Comparison of ENCODE assay signal across 16 cellular contexts in the genomic region with DNA sequence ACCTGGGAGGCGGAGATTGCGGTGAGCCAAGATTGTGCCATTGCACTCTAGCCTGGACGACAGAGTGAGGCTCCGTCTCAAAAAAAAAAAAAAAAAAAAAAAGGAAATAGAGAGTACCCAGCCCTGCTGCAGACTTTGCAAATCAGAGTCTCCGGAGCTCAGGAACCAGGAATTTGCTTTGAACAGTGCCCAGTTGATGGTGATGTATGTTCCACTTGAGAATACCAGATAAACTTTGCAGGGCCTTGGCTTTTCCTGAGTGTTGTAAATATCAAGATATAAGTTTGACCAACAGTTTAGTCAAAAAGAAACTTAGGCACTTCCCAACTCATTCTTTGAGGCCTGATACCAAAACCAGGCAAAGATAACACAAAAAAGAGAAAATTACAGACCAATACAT. TPM values are rescaled to one million over a fixed set of nuclear protein-coding genes. Genes with fewer than 3 reads are reported as not detected.
DNase-seq lines count a peak whose midpoint lies in the region; ATAC-seq and TF ChIP-seq lines count a peak whose summit lies in the region.
"Had no signal": no experiment of that assay in that cellular context is flagged by ENCODE, and none has a peak within 500 bp of the region (broad histone marks: within the 10 kb centered on the region; RNA-seq: fewer than 3 reads in every experiment).

No MANE protein-coding gene starts in this region.

- H3K9me3 Mint-ChIP-seq in dendritic cell treated with granulocyte-macrophage colony-stimulating factor and Interleukin-4, amounts not matched to agents 40 ng/mL and 50 ng/mL, for 4 days, result no peaks in the 10 kb centered on the region

- no peak for ATAC-seq in right cardiac atrium
- ATAC-seq in sciatic nerve, result no peak
- ATAC-seq: HepG2 had no signal

- TF ChIP-seq CTCF in left ventricle myocardium inferior (IDR thresholded peaks at IDR 0.05; ENCODE audit: borderline replicate concordance), result no peak

- peak overlapping the region; percentile 60 for H3K27ac Mint-ChIP-seq in dendritic cell treated with granulocyte-macrophage colony-stimulating factor and Interleukin-4, amounts not matched to agents 40 ng/mL and 50 ng/mL, for 4 days

- no peaks in the 10 kb centered on the region for H3K36me3 ChIP-seq in left ventricle myocardium inferior
- H3K36me3 ChIP-seq: BLaER1, HAP-1 had no signal

- H3K36me3 Mint-ChIP-seq in dendritic cell treated with granulocyte-macrophage colony-stimulating factor and Interleukin-4, amounts not matched to agents 40 ng/mL and 50 ng/mL, for 4 days (ENCODE audit: low read depth), result no peaks in the 10 kb centered on the region
- H3K36me3 Mint-ChIP-seq: CD14-positive monocyte; CD4-positive, alpha-beta memory T cell had no signal

- WGBS in right cardiac atrium, result 67% methylated on average over 5 of the region's 5 CpGs

- peaks cover under 1% of the 10 kb centered on the region for H3K27me3 Mint-ChIP-seq in dendritic cell treated with granulocyte-macrophage colony-stimulating factor and Interleukin-4, amounts not matched to agents 40 ng/mL and 50 ng/mL, for 4 days
- H3K27me3 Mint-ChIP-seq: CD4-positive, alpha-beta memory T cell had no signal

- intact Hi-C loops in left ventricle myocardium inferior (cut with micrococcal nuclease) (no loop called here), right cardiac atrium (cut with DNase I) (no loop called here), sciatic nerve (cut with DNase I) (no loop called here)
- intact Hi-C loops in dendritic cell treated with granulocyte-macrophage colony-stimulating factor and Interleukin-4, amounts not matched to agents 40 ng/mL and 50 ng/mL, for 4 days (cut with micrococcal nuclease), result loop anchor here (5.0 kb wide), 1 partner anchor 35 kb away; no protein-coding TSS in a partner anchor

- H3K4me1 ChIP-seq in left ventricle myocardium inferior (no peaks in the 10 kb centered on the region), right cardiac atrium (ENCODE audit: control insufficient read depth, insufficient read depth, low read length) (no peaks in the 10 kb centered on the region)

- DNase-seq in left ventricle myocardium inferior (no peak), right cardiac atrium (no peak), sciatic nerve (ENCODE audit: low spot score) (peak; percentile 4), NCI-H510A (lab: John Stamatoyannopoulos, UW) (no peak)
- DNase-seq in activated T-cell treated with anti-CD3 and anti-CD28 coated beads, Interleukin-2, amount 50 U/mL, for 1 hour, result no peak
- DNase-seq in activated effector memory CD4-positive, alpha-beta T cell treated with Interleukin-2 at 50 U/mL for 16 hours, result no peak
- DNase-seq: 8988T; CD4-positive, alpha-beta memory T cell; DMS153; DMS79; GDM1 had no signal

- H3K9me3 ChIP-seq in left ventricle myocardium inferior (replicated peaks) (peaks cover 9% of the 10 kb centered on the region), right cardiac atrium (ENCODE audit: control insufficient read depth, low read length) (no peaks in the 10 kb centered on the region)

- H3K4me3 Mint-ChIP-seq in dendritic cell treated with granulocyte-macrophage colony-stimulating factor and Interleukin-4, amounts not matched to agents 40 ng/mL and 50 ng/mL, for 4 days, result no peak overlapping the region
- H3K4me3 Mint-ChIP-seq: CD14-positive monocyte; CD4-positive, alpha-beta memory T cell had no signal

- H3K27me3 ChIP-seq in left ventricle myocardium inferior (ENCODE audit: low read depth), result no peaks in the 10 kb centered on the region
- no peaks in the 10 kb centered on the region for H3K27me3 ChIP-seq in right cardiac atrium (ENCODE audit: control insufficient read depth, insufficient read depth)
- H3K27me3 ChIP-seq: BLaER1 had no signal

- H3K4me1 Mint-ChIP-seq in dendritic cell treated with granulocyte-macrophage colony-stimulating factor and Interleukin-4, amounts not matched to agents 40 ng/mL and 50 ng/mL, for 4 days (ENCODE audit: low read depth), result peaks cover 44% of the 10 kb centered on the region
- H3K4me1 Mint-ChIP-seq: CD4-positive, alpha-beta memory T cell had no signal

- H3K27ac ChIP-seq in left ventricle myocardium inferior (replicated peaks) (peak overlapping the region; percentile 75), right cardiac atrium (ENCODE audit: low read length) (no peak overlapping the region)
- H3K27ac ChIP-seq: BLaER1 had no signal

- no peak overlapping the region for H3K4me3 ChIP-seq in left ventricle myocardium inferior
- H3K4me3 ChIP-seq in right cardiac atrium (ENCODE audit: low read length), result no peak overlapping the region
- H3K4me3 ChIP-seq: BLaER1, HAP-1 had no signal

RNA-seq across cellular contexts. Expression of a gene that starts 30.6 kb away (rescaled TPM):
- 14.8 TPM for total RNA-seq in left ventricle myocardium inferior
- total RNA-seq in right cardiac atrium, result 10 to 100 TPM; 12.2 to 17.1 (median 15.1) TPM
- polyA plus RNA-seq in right cardiac atrium, result 10.8 TPM
- 19.1 TPM for total RNA-seq in sciatic nerve
